1 cellular context compared by ENCODE assay signal in the genomic region with DNA sequence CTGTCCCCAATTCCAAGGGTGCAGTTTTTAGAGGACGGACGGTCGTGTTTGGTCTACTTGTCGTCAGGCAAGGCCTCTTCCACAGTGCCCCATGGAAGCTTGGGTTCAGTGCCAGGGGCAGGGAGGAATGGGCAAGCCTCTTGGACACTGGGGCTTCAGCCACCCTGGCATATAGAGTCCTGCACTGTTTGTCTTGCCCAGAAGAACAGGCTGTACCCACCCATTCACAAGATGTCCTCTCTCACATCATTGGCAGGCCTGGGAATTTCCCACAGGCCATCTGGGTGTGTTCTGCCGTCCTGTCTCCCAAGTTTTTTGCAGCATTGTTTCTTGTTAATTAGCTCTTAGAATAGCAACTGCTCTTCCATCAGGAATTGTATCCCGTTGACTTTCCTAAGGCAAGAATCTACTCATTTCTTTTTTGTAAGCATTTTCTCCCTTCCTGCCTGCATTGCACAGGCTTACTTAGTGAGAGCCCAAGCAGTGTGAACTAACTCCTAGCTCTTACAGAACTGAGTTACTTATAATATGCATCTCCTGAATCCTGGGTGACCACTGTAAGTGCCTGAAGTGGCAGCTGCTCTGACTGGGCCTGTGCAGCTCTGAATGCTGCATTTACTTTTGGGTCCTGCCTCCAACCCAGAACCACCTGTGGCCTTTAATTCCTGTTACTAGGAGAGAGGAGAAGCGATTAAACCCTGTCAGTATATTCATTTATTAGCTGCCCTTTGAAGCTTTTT.
TF ChIP-seq lines count a peak whose summit lies in the region.

No MANE protein-coding gene starts in this region.

TF ChIP-seq in GM23338, 12 proteins besides CTCF, POLR2A, EP300 and RAD21 (continued from another document):
- TF ChIP-seq ZNF462 (CRISPR knock-in tag; IDR thresholded peaks at IDR 0.05) (no peak), NANOG (IDR thresholded peaks at IDR 0.05; ENCODE audit: borderline replicate concordance) (no peak), ZNF114 (CRISPR knock-in tag; IDR thresholded peaks at IDR 0.05) (no peak), CREB1 (CRISPR knock-in tag; IDR thresholded peaks at IDR 0.05; ENCODE audit: low read depth) (no peak), ZNF331 (CRISPR knock-in tag; IDR thresholded peaks at IDR 0.05; ENCODE audit: low read depth) (no peak), EZH2phosphoT487 (IDR thresholded peaks at IDR 0.05; ENCODE audit: unreplicated experiment) (no peak), STAT1 (IDR thresholded peaks at IDR 0.05; ENCODE audit: unreplicated experiment) (no peak)
- TF ChIP-seq, protein P1, sequence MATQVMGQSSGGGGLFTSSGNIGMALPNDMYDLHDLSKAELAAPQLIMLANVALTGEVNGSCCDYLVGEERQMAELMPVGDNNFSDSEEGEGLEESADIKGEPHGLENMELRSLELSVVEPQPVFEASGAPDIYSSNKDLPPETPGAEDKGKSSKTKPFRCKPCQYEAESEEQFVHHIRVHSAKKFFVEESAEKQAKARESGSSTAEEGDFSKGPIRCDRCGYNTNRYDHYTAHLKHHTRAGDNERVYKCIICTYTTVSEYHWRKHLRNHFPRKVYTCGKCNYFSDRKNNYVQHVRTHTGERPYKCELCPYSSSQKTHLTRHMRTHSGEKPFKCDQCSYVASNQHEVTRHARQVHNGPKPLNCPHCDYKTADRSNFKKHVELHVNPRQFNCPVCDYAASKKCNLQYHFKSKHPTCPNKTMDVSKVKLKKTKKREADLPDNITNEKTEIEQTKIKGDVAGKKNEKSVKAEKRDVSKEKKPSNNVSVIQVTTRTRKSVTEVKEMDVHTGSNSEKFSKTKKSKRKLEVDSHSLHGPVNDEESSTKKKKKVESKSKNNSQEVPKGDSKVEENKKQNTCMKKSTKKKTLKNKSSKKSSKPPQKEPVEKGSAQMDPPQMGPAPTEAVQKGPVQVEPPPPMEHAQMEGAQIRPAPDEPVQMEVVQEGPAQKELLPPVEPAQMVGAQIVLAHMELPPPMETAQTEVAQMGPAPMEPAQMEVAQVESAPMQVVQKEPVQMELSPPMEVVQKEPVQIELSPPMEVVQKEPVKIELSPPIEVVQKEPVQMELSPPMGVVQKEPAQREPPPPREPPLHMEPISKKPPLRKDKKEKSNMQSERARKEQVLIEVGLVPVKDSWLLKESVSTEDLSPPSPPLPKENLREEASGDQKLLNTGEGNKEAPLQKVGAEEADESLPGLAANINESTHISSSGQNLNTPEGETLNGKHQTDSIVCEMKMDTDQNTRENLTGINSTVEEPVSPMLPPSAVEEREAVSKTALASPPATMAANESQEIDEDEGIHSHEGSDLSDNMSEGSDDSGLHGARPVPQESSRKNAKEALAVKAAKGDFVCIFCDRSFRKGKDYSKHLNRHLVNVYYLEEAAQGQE (IDR thresholded peaks at IDR 0.05; ENCODE audit: unreplicated experiment), result no peak
